Comparison of ENCODE assay signal across 1 cellular context in the genomic region with DNA sequence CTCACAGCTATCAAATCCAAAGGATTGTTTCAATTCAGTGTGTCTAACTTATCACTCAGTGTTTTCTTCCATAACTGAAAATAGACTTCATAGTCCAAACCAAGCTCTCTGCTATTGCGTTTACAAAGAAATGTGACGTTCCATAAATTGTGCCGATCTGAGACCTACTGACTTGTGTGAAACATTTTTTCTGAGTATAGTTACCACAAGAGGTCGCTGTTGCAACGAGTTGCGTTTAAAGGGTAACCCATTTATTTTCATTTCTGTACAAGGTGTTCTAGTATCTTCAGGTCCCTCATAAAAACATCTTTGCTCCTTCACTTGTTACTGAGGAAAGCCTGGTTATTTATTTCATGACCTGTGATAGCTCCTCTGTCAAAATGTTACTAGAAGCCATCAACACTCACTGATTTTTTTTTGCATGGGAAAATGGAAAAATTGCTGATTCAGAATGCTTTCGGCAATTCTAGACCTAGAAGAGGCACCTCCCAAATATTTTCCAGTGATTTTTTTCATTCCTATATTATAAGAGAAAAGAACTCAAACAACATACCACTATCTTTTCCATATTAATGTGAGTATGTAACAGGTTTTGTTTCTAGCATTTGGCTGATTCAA.
TF ChIP-seq lines count a peak whose summit lies in the region.

No MANE protein-coding gene starts in this region.

TF ChIP-seq in IMR-90, 13 proteins besides CTCF, POLR2A, EP300 and RAD21 (continued from another document):
- TF ChIP-seq, protein P1, sequence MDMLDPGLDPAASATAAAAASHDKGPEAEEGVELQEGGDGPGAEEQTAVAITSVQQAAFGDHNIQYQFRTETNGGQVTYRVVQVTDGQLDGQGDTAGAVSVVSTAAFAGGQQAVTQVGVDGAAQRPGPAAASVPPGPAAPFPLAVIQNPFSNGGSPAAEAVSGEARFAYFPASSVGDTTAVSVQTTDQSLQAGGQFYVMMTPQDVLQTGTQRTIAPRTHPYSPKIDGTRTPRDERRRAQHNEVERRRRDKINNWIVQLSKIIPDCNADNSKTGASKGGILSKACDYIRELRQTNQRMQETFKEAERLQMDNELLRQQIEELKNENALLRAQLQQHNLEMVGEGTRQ (IDR thresholded peaks at IDR 0.05; ENCODE audit: low read depth, low read length): no peak
- TF ChIP-seq MAZ (IDR thresholded peaks at IDR 0.05; ENCODE audit: borderline replicate concordance, low read depth, low read length): no peak
- no peak for TF ChIP-seq CHD1 (IDR thresholded peaks at IDR 0.05; ENCODE audit: low read depth, low read length)
